1 cellular context compared by ENCODE assay signal in the genomic region with DNA sequence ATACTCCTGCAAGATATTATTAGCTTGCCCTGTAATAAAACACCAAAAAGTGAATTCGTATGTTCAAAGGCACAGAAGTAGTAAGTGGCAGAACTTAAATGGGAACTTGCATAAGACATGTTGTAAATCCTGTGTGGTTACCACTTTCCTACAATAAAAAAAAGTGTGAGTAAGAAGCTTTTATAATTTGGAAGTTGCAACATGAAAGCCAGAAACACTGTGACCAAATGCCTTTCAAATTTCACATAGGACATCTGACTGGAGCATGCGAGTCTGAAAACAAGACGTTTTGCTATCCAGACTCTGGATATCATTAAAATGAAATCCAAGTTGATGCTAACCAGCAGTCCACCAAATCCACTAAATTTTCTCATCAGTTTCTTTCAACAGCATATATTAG.
TF ChIP-seq lines count a peak whose summit lies in the region.

No MANE protein-coding gene starts in this region.

TF ChIP-seq in SK-N-SH treated with all-trans-retinoic acid at 6 μM for 48 hours, 23 proteins besides CTCF, POLR2A, EP300 and RAD21 (continued from another document):
- TF ChIP-seq, protein P1, sequence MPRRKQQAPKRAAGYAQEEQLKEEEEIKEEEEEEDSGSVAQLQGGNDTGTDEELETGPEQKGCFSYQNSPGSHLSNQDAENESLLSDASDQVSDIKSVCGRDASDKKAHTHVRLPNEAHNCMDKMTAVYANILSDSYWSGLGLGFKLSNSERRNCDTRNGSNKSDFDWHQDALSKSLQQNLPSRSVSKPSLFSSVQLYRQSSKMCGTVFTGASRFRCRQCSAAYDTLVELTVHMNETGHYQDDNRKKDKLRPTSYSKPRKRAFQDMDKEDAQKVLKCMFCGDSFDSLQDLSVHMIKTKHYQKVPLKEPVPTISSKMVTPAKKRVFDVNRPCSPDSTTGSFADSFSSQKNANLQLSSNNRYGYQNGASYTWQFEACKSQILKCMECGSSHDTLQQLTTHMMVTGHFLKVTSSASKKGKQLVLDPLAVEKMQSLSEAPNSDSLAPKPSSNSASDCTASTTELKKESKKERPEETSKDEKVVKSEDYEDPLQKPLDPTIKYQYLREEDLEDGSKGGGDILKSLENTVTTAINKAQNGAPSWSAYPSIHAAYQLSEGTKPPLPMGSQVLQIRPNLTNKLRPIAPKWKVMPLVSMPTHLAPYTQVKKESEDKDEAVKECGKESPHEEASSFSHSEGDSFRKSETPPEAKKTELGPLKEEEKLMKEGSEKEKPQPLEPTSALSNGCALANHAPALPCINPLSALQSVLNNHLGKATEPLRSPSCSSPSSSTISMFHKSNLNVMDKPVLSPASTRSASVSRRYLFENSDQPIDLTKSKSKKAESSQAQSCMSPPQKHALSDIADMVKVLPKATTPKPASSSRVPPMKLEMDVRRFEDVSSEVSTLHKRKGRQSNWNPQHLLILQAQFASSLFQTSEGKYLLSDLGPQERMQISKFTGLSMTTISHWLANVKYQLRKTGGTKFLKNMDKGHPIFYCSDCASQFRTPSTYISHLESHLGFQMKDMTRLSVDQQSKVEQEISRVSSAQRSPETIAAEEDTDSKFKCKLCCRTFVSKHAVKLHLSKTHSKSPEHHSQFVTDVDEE (CRISPR knock-in tag; IDR thresholded peaks at IDR 0.05): no peak
